ENCODE assay signal across 14 cellular contexts in genomic region chr2:58984731-58985130, GRCh38.
"Had no signal": no experiment of that assay in that cellular context is flagged by ENCODE, and none has a peak within 500 bp of the region (broad histone marks: within the 10 kb centered on the region; RNA-seq: fewer than 3 reads in every experiment).

No MANE protein-coding gene starts in this region.

- H3K4me1 Mint-ChIP-seq: neural progenitor cell had no signal

- H3K27me3 ChIP-seq: adrenal gland, neural progenitor cell, ovary had no signal

- DNase-seq: activated CD4-positive, alpha-beta T cell treated with anti-CD3 and anti-CD28 coated beads for 1 hour; activated CD4-positive, alpha-beta T cell treated with anti-CD3 and anti-CD28 coated beads, Interleukin-2, amount 50 U/mL, for 48 hours; activated naive CD4-positive, alpha-beta T cell treated with Interleukin-2 at 50 U/mL for 16 hours; adrenal gland; dorsolateral prefrontal cortex; hypothalamus; kidney glomerular epithelial cell; ovary; stimulated activated CD4-positive, alpha-beta T cell treated with anti-CD3 and anti-CD28 coated beads, Interleukin-4, amount 100 ng/mL, for 1 hour; stimulated activated CD8-positive, alpha-beta memory T cell treated with anti-CD3 and anti-CD28 coated beads, Interleukin-4, amount 100 ng/mL, for 48 hours; SW 1271 had no signal

- H3K36me3 Mint-ChIP-seq: neural progenitor cell had no signal

- H3K27ac ChIP-seq: adrenal gland, dorsolateral prefrontal cortex, neural progenitor cell, ovary had no signal

- H3K9ac ChIP-seq: neural progenitor cell had no signal

- H3K36me3 ChIP-seq: adrenal gland, neural progenitor cell, ovary had no signal

- H3K4me3 ChIP-seq: adrenal gland, dorsolateral prefrontal cortex, neural progenitor cell, ovary had no signal

- ATAC-seq: esophagus mucosa had no signal

- H3K9me3 ChIP-seq: adrenal gland, ovary had no signal

- H3K4me3 Mint-ChIP-seq: mesothelial cell of epicardium, neural progenitor cell had no signal

- H2AFZ ChIP-seq: neural progenitor cell had no signal

- H3K4me2 ChIP-seq: neural progenitor cell had no signal

- H3K4me1 ChIP-seq: adrenal gland, neural progenitor cell had no signal

- H3K27ac Mint-ChIP-seq: mesothelial cell of epicardium, neural progenitor cell had no signal
